In genomic region chr14:68548194-68549056, GRCh38 we compare ENCODE assay signal across 8 cellular contexts.
DNase-seq lines count a peak whose midpoint lies in the region; ATAC-seq and TF ChIP-seq lines count a peak whose summit lies in the region.

No MANE protein-coding gene starts in this region.

- H3K27me3 ChIP-seq in H9 (ENCODE audit: insufficient read depth, low read length) = no peaks in the 10 kb centered on the region; the same call in 1 of the 2 replicates

- peaks cover 0 to 4% (median 0%) of the 10 kb centered on the region in 3 experiments; a peak in 1 of 7 replicates for H3K36me3 Mint-ChIP-seq in H9 (ENCODE audit: insufficient read depth in 1 of 3, low read depth in 3 of 3)

- no CpG with 5 or more reads among the region's 14 CpGs for WGBS in H9 (ENCODE audit: extremely low coverage, insufficient read length, low lambda C conversion rate)
- WGBS in adipose tissue, 3 donors = 69 to 79% (median 70%) methylated on average over 14 of the region's 14 CpGs

- intact Hi-C loops in left ventricle myocardium superior (cut with micrococcal nuclease) (no loop called here), sciatic nerve (cut with DNase I) (no loop called here)

- H3K4me1 ChIP-seq in H9 (ENCODE audit: insufficient read depth, low read length) = peaks cover 12% of the 10 kb centered on the region; the same call in 1 of the 2 replicates

- H2AK5ac ChIP-seq in H9 (ENCODE audit: insufficient read length, low read length) = no peak overlapping the region

- H3K79me1 ChIP-seq in H9 (ENCODE audit: insufficient read depth, low read depth, low read length, poor library complexity, severe bottlenecking) = no peaks in the 10 kb centered on the region

- H3K14ac ChIP-seq in H9 (ENCODE audit: insufficient read depth, low read length) = no peak overlapping the region

- H2BK20ac ChIP-seq in H9 (ENCODE audit: low read depth, low read length, poor library complexity, severe bottlenecking) = no peak overlapping the region

- no peak overlapping the region for H4K91ac ChIP-seq in H9 (ENCODE audit: insufficient read length, low read depth, low read length)

- H2BK120ac ChIP-seq in H9 (ENCODE audit: low read depth, low read length, poor library complexity, severe bottlenecking) = no peak overlapping the region

- no peaks in the 10 kb centered on the region for H3K9me3 ChIP-seq in H9 (ENCODE audit: control insufficient read depth, low read depth, low read length)

- H4K8ac ChIP-seq in H9 (replicated peaks; ENCODE audit: insufficient read length, low read depth, low read length) = no peak overlapping the region

- H4K20me1 ChIP-seq in H9 (ENCODE audit: control insufficient read depth, insufficient read depth, insufficient read length) = no peaks in the 10 kb centered on the region

- no peak overlapping the region for H2AFZ ChIP-seq in H9 (ENCODE audit: low read length)

- H3K9ac ChIP-seq in H9 (ENCODE audit: extremely low read depth, insufficient read length, low read length) = no peak overlapping the region

- H3K9me3 Mint-ChIP-seq in H9 = no peaks in the 10 kb centered on the region

- no peak overlapping the region for H3K23ac ChIP-seq in H9 (ENCODE audit: insufficient read length, low read depth, low read length)

- no peak overlapping the region for H3K18ac ChIP-seq in H9 (ENCODE audit: insufficient read length, low read depth, low read length)

- no peaks in the 10 kb centered on the region for H3K23me2 ChIP-seq in H9 (ENCODE audit: insufficient read length, low read depth, low read length, poor library complexity, severe bottlenecking)

- TF ChIP-seq CTCF in H9 (conservative IDR thresholded peaks at IDR 0.05) = no peak

- H3K56ac ChIP-seq in H9 (ENCODE audit: insufficient read length, low read depth, low read length) = no peak overlapping the region

- no peak overlapping the region for H3K4ac ChIP-seq in H9 (ENCODE audit: low read depth, low read length)

- peaks cover 8% of the 10 kb centered on the region for H3K27me3 Mint-ChIP-seq in H9 (ENCODE audit: low read depth)

- H3K79me2 ChIP-seq in H9 (ENCODE audit: insufficient read depth, low read length) = no peaks in the 10 kb centered on the region

- no peak overlapping the region for H3K4me2 ChIP-seq in H9 (ENCODE audit: insufficient read depth, insufficient read length, low read length)

- no peak overlapping the region for H2BK12ac ChIP-seq in H9 (ENCODE audit: insufficient read length, low read depth, low read length)

- H3K27ac Mint-ChIP-seq in H9 = peak overlapping the region in 2 of 3 experiments; percentile 24 to 71; a peak in 4 of 7 replicates

- no peak overlapping the region for H2BK15ac ChIP-seq in H9 (ENCODE audit: low read depth, low read length)

- no peak overlapping the region for H3K27ac ChIP-seq in H9 (ENCODE audit: insufficient read length, low read depth, low read length)
- H3K27ac ChIP-seq in adipose tissue (ENCODE audit: low read depth, low read length) = peak overlapping the region; percentile 80

- H3T11ph ChIP-seq in H9 (ENCODE audit: low read length) = no peak overlapping the region

- no peak for DNase-seq in H9
- peak; percentile 91 for DNase-seq in left ventricle myocardium superior
- peak; percentile 91 for DNase-seq in sciatic nerve (ENCODE audit: low spot score)
- DNase-seq in activated CD4-positive, alpha-beta T cell treated with anti-CD3 and anti-CD28 coated beads for 1 hour = no peak
- DNase-seq in NCI-H446 (lab: John Stamatoyannopoulos, UW) = no peak
- DNase-seq in GM19238 (ENCODE audit: insufficient read length, low spot score) = no peak

- peak overlapping the region; percentile 21 to 22; a peak in 1 of 5 replicates for H3K4me3 Mint-ChIP-seq in H9

- peak; percentile 89 for ATAC-seq in left ventricle myocardium superior
- ATAC-seq in sciatic nerve = peak; percentile 90
- ATAC-seq in GM19452 (IDR thresholded peaks at IDR 0.05; ENCODE audit: unreplicated experiment) = no peak

- H2BK5ac ChIP-seq in H9 (ENCODE audit: insufficient read length, low read length) = no peak overlapping the region

- no peak overlapping the region for H4K5ac ChIP-seq in H9 (ENCODE audit: insufficient read length, low read depth, low read length)

- H3K4me1 Mint-ChIP-seq in H9 = peaks cover 44 to 58% of the 10 kb centered on the region in 2 experiments

Comparison
In these comparisons a context has a peak if more than half of its experiments do, and no peak if none do; other contexts are left out.
1. DNase-seq: peak in left ventricle myocardium superior (single experiment) and sciatic nerve (single experiment); none in H9 (single experiment), activated CD4-positive, alpha-beta T cell treated with anti-CD3 and anti-CD28 coated beads for 1 hour (single experiment), NCI-H446 (0 of 2) and GM19238 (single experiment).